In genomic region chr5:57675236-57675635, GRCh38 we compare ENCODE assay signal across 28 cellular contexts.
DNase-seq lines count a peak whose midpoint lies in the region; ATAC-seq, FAIRE-seq and TF ChIP-seq lines count a peak whose summit lies in the region.
"Had no signal": no experiment of that assay in that cellular context is flagged by ENCODE, and none has a peak within 500 bp of the region (broad histone marks: within the 10 kb centered on the region; RNA-seq: fewer than 3 reads in every experiment).

No MANE protein-coding gene starts in this region.

- no peaks in the 10 kb centered on the region for H3F3A ChIP-seq in MM.1S (ENCODE audit: insufficient read depth, low read length)

- WGBS in upper lobe of left lung, 2 donors: 70 to 88% methylated on average over 1 of the region's 1 CpG

- no peaks in the 10 kb centered on the region for H3K9me3 Mint-ChIP-seq in astrocyte (ENCODE audit: unreplicated experiment)
- H3K9me3 Mint-ChIP-seq in nephron: no peaks in the 10 kb centered on the region
- H3K9me3 Mint-ChIP-seq: CD8-positive, alpha-beta memory T cell had no signal

- no peaks in the 10 kb centered on the region for H3K9me2 ChIP-seq in MM.1S (replicated peaks; ENCODE audit: insufficient read depth, low read length)

- ATAC-seq in upper lobe of left lung (ENCODE audit: low FRiP score in 2 of 2) (no peak), left lobe of liver (no peak), HG03108 (IDR thresholded peaks at IDR 0.05; ENCODE audit: unreplicated experiment) (no peak)
- ATAC-seq: HCT116, Right ventricle myocardium inferior had no signal

- no peak overlapping the region for H3K4me3 Mint-ChIP-seq in astrocyte (ENCODE audit: unreplicated experiment)
- no peak overlapping the region for H3K4me3 Mint-ChIP-seq in nephron
- H3K4me3 Mint-ChIP-seq: CD14-positive monocyte; CD8-positive, alpha-beta memory T cell had no signal

- TF ChIP-seq CTCF in AG10803 (conservative IDR thresholded peaks at IDR 0.05; ENCODE audit: low read length): no peak
- TF ChIP-seq CTCF in MM.1S (IDR thresholded peaks at IDR 0.05; ENCODE audit: low read length): no peak
- TF ChIP-seq CTCF in astrocyte (IDR thresholded peaks at IDR 0.05; ENCODE audit: insufficient read depth, low read depth, low read length): no peak
- no peak for TF ChIP-seq CTCF in nephron (IDR thresholded peaks at IDR 0.05; ENCODE audit: unreplicated experiment in 3 of 3)
- no peak for TF ChIP-seq CTCF in upper lobe of left lung (IDR thresholded peaks at IDR 0.05)

- H3K4me2 ChIP-seq in MM.1S (ENCODE audit: low read depth, low read length) (no peak overlapping the region), astrocyte (ENCODE audit: low read length) (no peak overlapping the region)

- H3K9ac ChIP-seq in MM.1S (ENCODE audit: low read length): no peak overlapping the region
- H3K9ac ChIP-seq in astrocyte (ENCODE audit: low read length): no peak overlapping the region

- H3K9me3 ChIP-seq in MM.1S (replicated peaks; ENCODE audit: insufficient read depth, low read length) (no peaks in the 10 kb centered on the region), astrocyte (ENCODE audit: insufficient read depth, low read depth, low read length) (no peaks in the 10 kb centered on the region), upper lobe of left lung (no peaks in the 10 kb centered on the region)
- H3K9me3 ChIP-seq: BE2C, SJSA1 had no signal

- H3K79me2 ChIP-seq in MM.1S (ENCODE audit: low read length) (no peaks in the 10 kb centered on the region), astrocyte (ENCODE audit: insufficient read depth, low read length) (no peaks in the 10 kb centered on the region)

- H4K20me1 ChIP-seq in MM.1S (ENCODE audit: insufficient read depth, low read length) (no peaks in the 10 kb centered on the region), astrocyte (ENCODE audit: insufficient read depth, low read length) (no peaks in the 10 kb centered on the region)

- no peaks in the 10 kb centered on the region for H3K4me1 Mint-ChIP-seq in astrocyte (ENCODE audit: low read depth, unreplicated experiment)
- H3K4me1 Mint-ChIP-seq in nephron: peaks cover 24% of the 10 kb centered on the region
- H3K4me1 Mint-ChIP-seq: CD14-positive monocyte; CD8-positive, alpha-beta memory T cell had no signal

- no peaks in the 10 kb centered on the region for H3K36me3 Mint-ChIP-seq in astrocyte (ENCODE audit: low read depth, unreplicated experiment)
- no peaks in the 10 kb centered on the region for H3K36me3 Mint-ChIP-seq in nephron (ENCODE audit: low read depth)
- H3K36me3 Mint-ChIP-seq: CD14-positive monocyte; CD8-positive, alpha-beta memory T cell had no signal

- TF ChIP-seq EP300 in upper lobe of left lung (IDR thresholded peaks at IDR 0.05): no peak

- no peaks in the 10 kb centered on the region for H3K4me1 ChIP-seq in MM.1S (ENCODE audit: low read length)
- no peaks in the 10 kb centered on the region for H3K4me1 ChIP-seq in astrocyte (ENCODE audit: insufficient read depth, low read length)
- no peaks in the 10 kb centered on the region for H3K4me1 ChIP-seq in upper lobe of left lung

- H3K27ac Mint-ChIP-seq in astrocyte (ENCODE audit: unreplicated experiment) (no peak overlapping the region), nephron (peak overlapping the region; percentile 66 to 94 (median 71))
- H3K27ac Mint-ChIP-seq: CD14-positive monocyte; CD8-positive, alpha-beta memory T cell had no signal

- H3K27ac ChIP-seq in MM.1S (ENCODE audit: low read length) (no peak overlapping the region), astrocyte (ENCODE audit: low read depth, low read length) (no peak overlapping the region), upper lobe of left lung (no peak overlapping the region)
- H3K27ac ChIP-seq: 22Rv1, HL-60, SJSA1 had no signal

- H3K4me3 ChIP-seq in AG10803 (ENCODE audit: low read length) (no peak overlapping the region), MM.1S (ENCODE audit: low read length) (no peak overlapping the region), astrocyte (ENCODE audit: insufficient read depth, low read depth, low read length) (no peak overlapping the region), upper lobe of left lung (no peak overlapping the region)
- H3K4me3 ChIP-seq: SJSA1 had no signal

- TF ChIP-seq POLR2A in upper lobe of left lung (IDR thresholded peaks at IDR 0.05): no peak

- DNase-seq in AG10803 (ENCODE audit: low read depth) (peak; percentile 20), MM.1S (peak; percentile 23), astrocyte (ENCODE audit: low read depth) (peak; percentile 56), upper lobe of left lung (no peak), left lobe of liver (ENCODE audit: low spot score) (no peak), NCI-H526 (lab: John Stamatoyannopoulos, UW) (no peak)
- DNase-seq: BE2C; Calu3; CD8-positive, alpha-beta memory T cell; DMS79 treated with DMSO at 0.1 percent for 48 hours; GF-D8; NCI-H1092; NCI-H1436 treated with DMSO at 0.1 percent for 48 hours; NCI-H187 treated with DMSO at 0.1 percent for 48 hours; NCI-H2171 treated with DMSO at 0.1 percent for 48 hours; NCI-H345; NCI-H510A treated with DMSO at 0.1 percent for 48 hours; NCI-H748 treated with DMSO at 0.1 percent for 48 hours had no signal

- H3K27me3 ChIP-seq in MM.1S (replicated peaks; ENCODE audit: insufficient read depth, low read length): no peaks in the 10 kb centered on the region
- H3K27me3 ChIP-seq in astrocyte (ENCODE audit: insufficient read depth, low read length): no peaks in the 10 kb centered on the region
- H3K27me3 ChIP-seq in upper lobe of left lung: no peaks in the 10 kb centered on the region
- H3K27me3 ChIP-seq: BE2C, SJSA1 had no signal

- FAIRE-seq in astrocyte (lab: Jason Lieb, UNC): no peak
- FAIRE-seq: GM12891, H1 had no signal

- H2AFZ ChIP-seq in MM.1S (ENCODE audit: low read length) (no peak overlapping the region), astrocyte (ENCODE audit: low read depth, low read length) (no peak overlapping the region)

- H3K36me3 ChIP-seq in MM.1S (replicated peaks; ENCODE audit: insufficient read depth, low read length) (no peaks in the 10 kb centered on the region; the same call in 1 of the 2 replicates), astrocyte (ENCODE audit: insufficient read depth, low read length) (no peaks in the 10 kb centered on the region), upper lobe of left lung (no peaks in the 10 kb centered on the region)
- H3K36me3 ChIP-seq: BE2C, SJSA1 had no signal

- H3K27me3 Mint-ChIP-seq in astrocyte (ENCODE audit: low read depth, unreplicated experiment) (peaks cover 19% of the 10 kb centered on the region), nephron (ENCODE audit: low read depth) (no peaks in the 10 kb centered on the region)

Comparison
In these comparisons a context has a peak if more than half of its experiments do, and no peak if none do; other contexts are left out.
1. DNase-seq: peak in AG10803 (single experiment), MM.1S (single experiment) and astrocyte (single experiment); none in upper lobe of left lung (0 of 2), left lobe of liver (single experiment) and NCI-H526 (0 of 2).